ENCODE assay signal across 9 cellular contexts in the genomic region with DNA sequence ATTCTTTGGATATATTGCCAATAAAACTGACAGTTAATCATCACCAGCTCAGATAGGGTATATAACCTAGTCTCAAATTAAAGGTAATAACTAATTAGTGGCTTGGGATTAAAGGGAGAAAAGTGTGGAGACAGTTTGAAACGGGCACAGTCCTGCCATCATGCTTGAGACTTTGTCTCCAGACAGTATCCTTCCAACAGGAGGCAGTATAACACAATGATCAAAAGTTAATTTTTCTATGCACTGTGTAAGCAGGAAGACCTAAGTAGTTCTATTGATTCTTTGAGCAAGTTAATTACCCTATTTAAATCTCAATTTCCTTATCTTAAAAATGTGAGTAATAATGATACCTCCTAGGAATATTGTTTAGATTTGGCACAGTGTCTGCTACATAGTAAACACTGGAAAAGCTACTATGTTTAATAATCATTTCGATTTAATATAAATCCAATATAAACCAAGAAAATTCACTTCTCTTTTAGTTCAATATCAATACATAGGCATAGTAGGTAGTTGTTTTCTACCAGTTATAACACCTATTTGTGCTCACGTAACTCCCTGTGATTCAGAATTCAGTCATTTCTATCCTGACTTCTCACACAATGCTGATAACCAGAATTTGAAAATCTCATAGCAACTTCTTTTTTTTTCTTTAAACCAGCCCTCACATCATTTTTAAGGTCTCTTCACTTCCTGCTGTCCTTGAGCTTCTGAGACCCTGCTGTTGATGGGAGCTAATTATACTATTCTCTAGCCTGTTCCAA. TPM values are rescaled to one million over a fixed set of nuclear protein-coding genes. Genes with fewer than 3 reads are reported as not detected.
DNase-seq lines count a peak whose midpoint lies in the region; ATAC-seq and TF ChIP-seq lines count a peak whose summit lies in the region.
"Had no signal": no experiment of that assay in that cellular context is flagged by ENCODE, and none has a peak within 500 bp of the region (broad histone marks: within the 10 kb centered on the region; RNA-seq: fewer than 3 reads in every experiment).

No MANE protein-coding gene starts in this region.

- H3K36me3 ChIP-seq in CD8-positive, alpha-beta T cell (ENCODE audit: insufficient read depth, low read length): no peaks in the 10 kb centered on the region
- no peaks in the 10 kb centered on the region for H3K36me3 ChIP-seq in right lobe of liver
- H3K36me3 ChIP-seq: SJSA1 had no signal

- peak; percentile 71 for ATAC-seq in CD8-positive, alpha-beta T cell
- ATAC-seq in GM18520 (IDR thresholded peaks at IDR 0.05; ENCODE audit: unreplicated experiment) (peak; percentile 44), HG03108 (IDR thresholded peaks at IDR 0.05; ENCODE audit: unreplicated experiment) (peak; percentile 34), right lobe of liver (peak; percentile 91 to 97 (median 94)), HG02973 (IDR thresholded peaks at IDR 0.05; ENCODE audit: unreplicated experiment) (no peak)

- no peak for DNase-seq in CD8-positive, alpha-beta T cell
- peak; percentile 77 for DNase-seq in NCI-H82 (lab: John Stamatoyannopoulos, UW)
- DNase-seq in choroid plexus epithelial cell (ENCODE audit: low read depth): peak; percentile 82
- DNase-seq in right lobe of liver: no peak
- DNase-seq in NCI-H2171 treated with DMSO at 0.1 percent for 48 hours (lab: John Stamatoyannopoulos, UW): no peak

- no peaks in the 10 kb centered on the region for H3K9me3 ChIP-seq in CD8-positive, alpha-beta T cell (ENCODE audit: low read length)
- no peaks in the 10 kb centered on the region for H3K9me3 ChIP-seq in right lobe of liver
- H3K9me3 ChIP-seq: SJSA1 had no signal

- peak overlapping the region; percentile 67 for H3K27ac Mint-ChIP-seq in CD8-positive, alpha-beta T cell

- CTCF ChIA-PET in CD8-positive, alpha-beta T cell (lab: Charles Lee): interaction anchor here (0.6 to 6.5 kb wide), 17 partner anchors 9 to 454 kb away, joined by 3 to 89 read pairs (median 4); a partner anchor contains a TSS

- peaks cover 30% of the 10 kb centered on the region for H3K4me1 ChIP-seq in CD8-positive, alpha-beta T cell (ENCODE audit: insufficient read depth, low read length)
- no peaks in the 10 kb centered on the region for H3K4me1 ChIP-seq in right lobe of liver

- no peaks in the 10 kb centered on the region for H3K27me3 ChIP-seq in CD8-positive, alpha-beta T cell (ENCODE audit: insufficient read depth, low read length)
- H3K27me3 ChIP-seq in right lobe of liver: no peaks in the 10 kb centered on the region
- H3K27me3 ChIP-seq: SJSA1 had no signal

- no peak for TF ChIP-seq POLR2A in right lobe of liver (IDR thresholded peaks at IDR 0.05)

- WGBS in right lobe of liver (ENCODE audit: insufficient coverage, low coverage, low lambda C conversion rate, missing lambda C conversion rate): 65% methylated on average over 3 of the region's 3 CpGs

- H3K4me1 Mint-ChIP-seq in CD8-positive, alpha-beta T cell (ENCODE audit: low read depth): peaks cover 55% of the 10 kb centered on the region

- H3K4me3 ChIP-seq in CD8-positive, alpha-beta T cell (ENCODE audit: low read depth, low read length): no peak overlapping the region
- H3K4me3 ChIP-seq in choroid plexus epithelial cell (ENCODE audit: low read depth, low read length) (no peak overlapping the region), right lobe of liver (no peak overlapping the region)
- H3K4me3 ChIP-seq: SJSA1 had no signal

- peak; percentile 70 for TF ChIP-seq CTCF in CD8-positive, alpha-beta T cell (IDR thresholded peaks at IDR 0.05)
- peak; percentile 80 for TF ChIP-seq CTCF in choroid plexus epithelial cell (conservative IDR thresholded peaks at IDR 0.05; ENCODE audit: low read depth, low read length)
- TF ChIP-seq CTCF in right lobe of liver (IDR thresholded peaks at IDR 0.05): peak; percentile 71 to 77 (median 76)

- H3K27ac ChIP-seq in CD8-positive, alpha-beta T cell (ENCODE audit: low read depth, low read length): no peak overlapping the region
- H3K27ac ChIP-seq in right lobe of liver: no peak overlapping the region
- H3K27ac ChIP-seq: SJSA1 had no signal

- POLR2A ChIA-PET in CD8-positive, alpha-beta T cell (lab: Charles Lee): interaction anchor here (0.6 to 1.6 kb wide), 2 partner anchors 53 to 55 kb away, joined by 3 to 6 read pairs; a partner anchor contains a TSS

- no peaks in the 10 kb centered on the region for H3K9me3 Mint-ChIP-seq in CD8-positive, alpha-beta T cell

- no peaks in the 10 kb centered on the region for H3K27me3 Mint-ChIP-seq in CD8-positive, alpha-beta T cell (ENCODE audit: low read depth)

- peaks cover 6% of the 10 kb centered on the region for H3K36me3 Mint-ChIP-seq in CD8-positive, alpha-beta T cell

- intact Hi-C loops in CD8-positive, alpha-beta T cell (cut with DNase I, micrococcal nuclease): loop anchor here (1.0 to 10.0 kb wide), 6 partner anchors 53 to 1856 kb away; a partner anchor contains a TSS
- intact Hi-C loops in right lobe of liver (cut with DNase I): loop anchor here in 1 of 2 donors (10.0 kb wide), 1 partner anchor 54 kb away; a partner anchor contains a TSS

- no peak overlapping the region for H3K4me3 Mint-ChIP-seq in CD8-positive, alpha-beta T cell

RNA-seq across cellular contexts. Expression of a gene that starts 53.7 kb away (rescaled TPM):
- total RNA-seq in CD8-positive, alpha-beta T cell: 1 to 10 TPM; 4.6 to 5.3 TPM
- 1 to 10 TPM; 2.5 to 6.2 (median 4.1) TPM for total RNA-seq in right lobe of liver

RNA-seq across cellular contexts. Expression of a gene that starts 54.9 kb away (rescaled TPM):
- 10 to 100 TPM in 1 of 2 experiments, 1 to 10 TPM in 1; 9.3 to 14.2 TPM for total RNA-seq in CD8-positive, alpha-beta T cell
- 10 to 100 TPM in 1 of 6 experiments, 1 to 10 TPM in 5; 5.3 to 14.5 (median 6.9) TPM for total RNA-seq in right lobe of liver

Comparison
In these comparisons a context has a peak if more than half of its experiments do, and no peak if none do; other contexts are left out.
1. DNase-seq: peak in NCI-H82 (single experiment) and choroid plexus epithelial cell (single experiment); none in CD8-positive, alpha-beta T cell (0 of 7), right lobe of liver (0 of 3) and NCI-H2171 treated with DMSO at 0.1 percent for 48 hours (single experiment).
2. Peak in every context shown above with its lines, with median percentiles within 50 percentile points of each other: CTCF ChIP-seq.